9 cellular contexts compared by ENCODE assay signal in the genomic region with DNA sequence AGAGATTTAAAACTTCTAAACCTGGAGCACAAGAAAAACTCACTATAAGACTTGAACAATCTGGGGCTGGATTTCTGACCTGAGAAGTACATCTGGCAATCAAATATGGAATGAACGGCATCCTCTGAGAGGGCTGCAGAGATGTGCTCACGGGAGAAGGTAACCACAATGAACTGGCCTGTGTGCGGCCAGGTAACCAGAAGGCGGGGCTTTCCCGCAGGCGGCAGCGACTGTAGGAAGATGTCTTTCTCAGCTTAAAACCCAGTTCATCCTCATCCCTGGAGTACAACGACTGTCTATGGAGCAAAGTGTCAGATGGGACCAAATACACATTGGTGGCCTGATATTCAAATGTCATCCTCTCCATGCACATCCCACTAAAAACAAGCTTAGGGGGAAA. TPM values are rescaled to one million over a fixed set of nuclear protein-coding genes. Genes with fewer than 3 reads are reported as not detected.
DNase-seq lines count a peak whose midpoint lies in the region; ATAC-seq and TF ChIP-seq lines count a peak whose summit lies in the region.
"Had no signal": no experiment of that assay in that cellular context is flagged by ENCODE, and none has a peak within 500 bp of the region (broad histone marks: within the 10 kb centered on the region; RNA-seq: fewer than 3 reads in every experiment).

No MANE protein-coding gene starts in this region.

- no peak overlapping the region for H3T11ph ChIP-seq in H9 (ENCODE audit: low read length)

- no peak overlapping the region for H3K23ac ChIP-seq in H9 (ENCODE audit: insufficient read length, low read depth, low read length)

- H4K20me1 ChIP-seq in H9 (ENCODE audit: control insufficient read depth, insufficient read depth, insufficient read length) = no peaks in the 10 kb centered on the region

- H3K56ac ChIP-seq in H9 (ENCODE audit: insufficient read length, low read depth, low read length) = no peak overlapping the region

- no peak overlapping the region for H3K4ac ChIP-seq in H9 (ENCODE audit: low read depth, low read length)

- no peak overlapping the region for H4K8ac ChIP-seq in H9 (replicated peaks; ENCODE audit: insufficient read length, low read depth, low read length)

- no peak overlapping the region for H2BK15ac ChIP-seq in H9 (ENCODE audit: low read depth, low read length)

- H4K91ac ChIP-seq in H9 (ENCODE audit: insufficient read length, low read depth, low read length) = no peak overlapping the region

- H3K79me1 ChIP-seq in H9 (ENCODE audit: insufficient read depth, low read depth, low read length, poor library complexity, severe bottlenecking) = no peaks in the 10 kb centered on the region

- H3K4me1 Mint-ChIP-seq in H9 = peaks cover 13 to 14% of the 10 kb centered on the region in 2 experiments
- H3K4me1 Mint-ChIP-seq in mesothelial cell of epicardium = peaks cover 9% of the 10 kb centered on the region

- in situ Hi-C loops in astrocyte of the spinal cord (cut with HindIII; ENCODE audit: low sequenced_read_pairs) = no loop called here

- peaks cover 13% of the 10 kb centered on the region; the same call in 1 of the 2 replicates for H3K79me2 ChIP-seq in H9 (ENCODE audit: insufficient read depth, low read length)

- H3K9me3 ChIP-seq in H9 (ENCODE audit: control insufficient read depth, low read depth, low read length) = no peaks in the 10 kb centered on the region
- H3K9me3 ChIP-seq: left lung had no signal

- no peak overlapping the region for H2BK5ac ChIP-seq in H9 (ENCODE audit: insufficient read length, low read length)

- H3K23me2 ChIP-seq in H9 (ENCODE audit: insufficient read length, low read depth, low read length, poor library complexity, severe bottlenecking) = peaks cover 9% of the 10 kb centered on the region

- ATAC-seq in GM21390 (IDR thresholded peaks at IDR 0.05; ENCODE audit: unreplicated experiment) = no peak
- ATAC-seq: left lung had no signal

- H4K5ac ChIP-seq in H9 (ENCODE audit: insufficient read length, low read depth, low read length) = no peak overlapping the region

- H3K36me3 Mint-ChIP-seq in H9 (ENCODE audit: insufficient read depth in 1 of 3, low read depth in 3 of 3) (peaks cover 0 to 2% (median 0%) of the 10 kb centered on the region in 3 experiments; a peak in 2 of 7 replicates), mesothelial cell of epicardium (no peaks in the 10 kb centered on the region)

- no peak overlapping the region for H3K9ac ChIP-seq in H9 (ENCODE audit: extremely low read depth, insufficient read length, low read length)

- no peak for TF ChIP-seq CTCF in AG04449 (IDR thresholded peaks at IDR 0.05; ENCODE audit: insufficient read depth, low read length, missing control alignments)
- no peak for TF ChIP-seq CTCF in H9 (conservative IDR thresholded peaks at IDR 0.05)
- no peak for TF ChIP-seq CTCF in astrocyte of the spinal cord (IDR thresholded peaks at IDR 0.05; ENCODE audit: low read depth, low read length)
- no peak for TF ChIP-seq CTCF in mesothelial cell of epicardium (IDR thresholded peaks at IDR 0.05; ENCODE audit: unreplicated experiment)

- POLR2A ChIA-PET in AG04449 (lab: Yijun Ruan, JAX) = interaction anchor here (0.6 to 1.1 kb wide), 3 partner anchors 45 to 90 kb away, joined by 3 to 4 read pairs (median 3); no protein-coding TSS in a partner anchor

- H3K27me3 Mint-ChIP-seq in H9 (ENCODE audit: low read depth) = peaks cover 7% of the 10 kb centered on the region
- H3K27me3 Mint-ChIP-seq in mesothelial cell of epicardium (ENCODE audit: low read depth) = no peaks in the 10 kb centered on the region

- H2AK5ac ChIP-seq in H9 (ENCODE audit: insufficient read length, low read length) = no peak overlapping the region

- H3K27ac ChIP-seq in H9 (ENCODE audit: insufficient read length, low read depth, low read length) = no peak overlapping the region

- peaks cover 2% of the 10 kb centered on the region for H3K4me1 ChIP-seq in H9 (ENCODE audit: insufficient read depth, low read length)

- no peaks in the 10 kb centered on the region; a peak in 1 of 5 replicates for H3K9me3 Mint-ChIP-seq in H9
- H3K9me3 Mint-ChIP-seq in mesothelial cell of epicardium = no peaks in the 10 kb centered on the region

- no peak overlapping the region for H2BK12ac ChIP-seq in H9 (ENCODE audit: insufficient read length, low read depth, low read length)

- H3K18ac ChIP-seq in H9 (ENCODE audit: insufficient read length, low read depth, low read length) = no peak overlapping the region

- H3K27ac Mint-ChIP-seq in H9 = no peak overlapping the region
- H3K27ac Mint-ChIP-seq in mesothelial cell of epicardium = peak overlapping the region; percentile 51

- H2AFZ ChIP-seq in H9 (ENCODE audit: low read length) = no peak overlapping the region

- H2BK120ac ChIP-seq in H9 (ENCODE audit: low read depth, low read length, poor library complexity, severe bottlenecking) = no peak overlapping the region

- peak overlapping the region; percentile 80 for H3K4me3 ChIP-seq in AG04449 (ENCODE audit: low read depth, low read length)
- H3K4me3 ChIP-seq in astrocyte of the spinal cord (ENCODE audit: low read depth, low read length) = peak overlapping the region; percentile 60

- H3K4me2 ChIP-seq in H9 (ENCODE audit: insufficient read depth, insufficient read length, low read length) = peak overlapping the region; percentile 48

- H3K27me3 ChIP-seq in H9 (ENCODE audit: insufficient read depth, low read length) = no peaks in the 10 kb centered on the region

- H3K4me3 Mint-ChIP-seq in H9 (peak overlapping the region; percentile 70 to 84), mesothelial cell of epicardium (peak overlapping the region; percentile 74)

- CTCF ChIA-PET in AG04449 (lab: Yijun Ruan, JAX) = interaction anchor here (0.6 to 7.9 kb wide), 17 partner anchors 11 to 170 kb away, joined by 3 to 69 read pairs (median 5); a partner anchor contains a TSS

- no peak for DNase-seq in AG04449 (ENCODE audit: low read depth, low spot score)
- DNase-seq in H9 = no peak
- DNase-seq in astrocyte of the spinal cord (ENCODE audit: low read depth, low spot score) = no peak
- DNase-seq in mesothelial cell of epicardium (ENCODE audit: low spot score in 2 of 2, unreplicated experiment in 2 of 2) = no peak
- DNase-seq in NCI-H1048 (lab: John Stamatoyannopoulos, UW) = no peak
- no peak for DNase-seq in stimulated activated CD4-positive, alpha-beta T cell treated with anti-CD3 and anti-CD28 coated beads, Interleukin-15, amount 100 ng/mL, for 24 hours
- no peak for DNase-seq in NCI-H1694 treated with DMSO at 0.1 percent for 48 hours (lab: John Stamatoyannopoulos, UW)
- DNase-seq: left lung had no signal

- H2BK20ac ChIP-seq in H9 (ENCODE audit: low read depth, low read length, poor library complexity, severe bottlenecking) = no peak overlapping the region

- no peak overlapping the region for H3K14ac ChIP-seq in H9 (ENCODE audit: insufficient read depth, low read length)

- WGBS in H9 (ENCODE audit: extremely low coverage, insufficient read length, low lambda C conversion rate) = no CpG with 5 or more reads among the region's 8 CpGs

RNA-seq across cellular contexts. Expression of a gene that starts 24.5 kb away (rescaled TPM):
- total RNA-seq in H9 (2021) (41.6 and 50.2 TPM in 2 replicates), mesothelial cell of epicardium (94.2 to 103 TPM (median 95.0 TPM) in 3 replicates)
